In genomic region chr6:35924146-35924545, GRCh38 we compare ENCODE assay signal across 3 cellular contexts.
TF ChIP-seq lines count a peak whose summit lies in the region.

No MANE protein-coding gene starts in this region.

TF ChIP-seq in HepG2, 621 proteins besides CTCF, POLR2A, EP300 and RAD21:
- TF ChIP-seq MXD1 (CRISPR knock-in tag; IDR thresholded peaks at IDR 0.05) (no peak), PPARG (CRISPR knock-in tag; conservative IDR thresholded peaks at IDR 0.05) (no peak), ZNF672 (CRISPR knock-in tag; IDR thresholded peaks at IDR 0.05) (no peak), ZNF580 (CRISPR knock-in tag; IDR thresholded peaks at IDR 0.05; ENCODE audit: borderline replicate concordance, low read depth) (no peak), ZNF121 (CRISPR knock-in tag; IDR thresholded peaks at IDR 0.05) (peak; percentile 73), FOSL2 (CRISPR knock-in tag; IDR thresholded peaks at IDR 0.05) (no peak)
TF ChIP-seq in HepG2: peak in this region for 1.

TF ChIP-seq in HEK293, 187 proteins besides CTCF, POLR2A, EP300 and RAD21:
- TF ChIP-seq ZNF76 (tag by site-specific recombination; IDR thresholded peaks at IDR 0.05; ENCODE audit: borderline replicate concordance, low read depth), result no peak
- no peak for TF ChIP-seq ZNF133 (tag by site-specific recombination; IDR thresholded peaks at IDR 0.05)
- TF ChIP-seq ZFP69B (tag by site-specific recombination; IDR thresholded peaks at IDR 0.05), result no peak
- TF ChIP-seq ZNF121 (tag by site-specific recombination; IDR thresholded peaks at IDR 0.05), result peak; percentile 63
- TF ChIP-seq ZBTB49 (tag by site-specific recombination; IDR thresholded peaks at IDR 0.05; ENCODE audit: low read depth), result no peak
- TF ChIP-seq ZNF624 (tag by site-specific recombination; IDR thresholded peaks at IDR 0.05), result no peak
- TF ChIP-seq ZNF433 (tag by site-specific recombination; IDR thresholded peaks at IDR 0.05; ENCODE audit: low read depth), result no peak
- TF ChIP-seq BCL6B (tag by site-specific recombination; IDR thresholded peaks at IDR 0.05), result no peak

TF ChIP-seq in K562, 482 proteins besides CTCF, POLR2A, EP300 and RAD21:
- TF ChIP-seq DNMT1 (IDR thresholded peaks at IDR 0.05) (no peak), RREB1 (CRISPR knock-in tag; IDR thresholded peaks at IDR 0.05) (no peak), FOXO4 (CRISPR knock-in tag; IDR thresholded peaks at IDR 0.05) (no peak), CLOCK (CRISPR knock-in tag; IDR thresholded peaks at IDR 0.05; ENCODE audit: borderline replicate concordance) (no peak), ZNF121 (CRISPR knock-in tag; conservative IDR thresholded peaks at IDR 0.05) (peak; percentile 63; the same call in 1 of the 2 replicates)
